ENCODE assay signal across 1 cellular context in the genomic region with DNA sequence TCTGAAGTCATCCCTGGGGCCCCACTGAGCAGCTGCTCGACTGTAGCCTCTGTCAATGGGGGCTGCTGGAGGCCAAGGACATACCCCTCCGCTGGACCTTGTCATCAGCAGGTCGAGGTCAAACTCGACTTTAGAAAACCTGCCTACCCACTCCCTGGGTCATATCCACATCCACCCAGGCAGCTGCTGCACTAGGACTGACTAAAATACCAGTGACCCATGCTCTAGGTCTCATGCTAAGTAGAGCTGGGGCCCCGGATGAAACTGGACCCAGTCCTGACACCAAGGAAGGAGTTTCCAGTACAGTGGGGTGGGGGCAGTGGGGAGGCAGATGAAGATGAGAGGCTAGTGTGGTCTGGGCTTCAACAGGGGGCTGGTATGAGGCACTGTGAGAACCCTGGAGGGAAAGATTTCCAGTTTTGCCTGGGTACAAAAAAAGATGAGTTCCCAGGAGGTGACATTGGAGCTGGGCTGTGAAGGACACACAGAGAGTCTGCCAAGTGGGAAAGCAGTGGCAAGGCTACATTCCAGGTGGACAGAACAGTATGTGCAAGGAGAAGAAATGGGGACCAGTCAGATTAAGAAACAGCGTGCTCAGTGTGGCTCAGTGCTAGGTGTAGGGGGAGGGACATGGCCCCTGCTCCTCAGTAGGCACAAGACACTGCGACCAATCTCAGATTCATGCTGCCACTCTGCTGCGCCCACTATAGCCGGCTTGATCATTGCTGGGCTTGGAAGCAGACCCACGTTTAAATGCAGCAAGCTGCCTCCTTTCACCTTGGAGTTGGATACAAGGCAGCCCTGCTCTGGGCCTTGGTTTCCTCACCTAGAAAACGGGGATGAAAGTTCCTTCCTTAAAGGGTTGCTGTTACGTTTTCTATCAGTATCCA.
TF ChIP-seq lines count a peak whose summit lies in the region.

No MANE protein-coding gene starts in this region.

TF ChIP-seq in HepG2, 621 proteins besides CTCF, POLR2A, EP300 and RAD21:
- TF ChIP-seq RARA (CRISPR knock-in tag; IDR thresholded peaks at IDR 0.05) (peak; percentile 51), POLR2G (IDR thresholded peaks at IDR 0.05; ENCODE audit: low read depth, low read length) (peak; percentile 62; the same call in 1 of the 2 replicates), GTF3A (CRISPR knock-in tag; conservative IDR thresholded peaks at IDR 0.05) (no peak), SALL1 (CRISPR knock-in tag; IDR thresholded peaks at IDR 0.05) (peak; percentile 28; the same call in 1 of the 2 replicates), NR2F6 (IDR thresholded peaks at IDR 0.05) (no peak), NR2F6 (CRISPR knock-in tag; IDR thresholded peaks at IDR 0.05) (peak; percentile 38; the same call in 1 of the 2 replicates), PRMT3 (CRISPR knock-in tag; IDR thresholded peaks at IDR 0.05; ENCODE audit: borderline replicate concordance, low read depth) (0 out of 2 replicates have a peak, but pooled peaks have one; percentile 52), RBM22 (optimal IDR thresholded peaks at IDR 0.05; ENCODE audit: low read length) (peak; percentile 86), HDAC1 (CRISPR knock-in tag; IDR thresholded peaks at IDR 0.05) (0 out of 2 replicates have a peak, but pooled peaks have one; percentile 14), GFI1 (CRISPR knock-in tag; IDR thresholded peaks at IDR 0.05; ENCODE audit: borderline replicate concordance) (no peak)
- TF ChIP-seq, protein P1, sequence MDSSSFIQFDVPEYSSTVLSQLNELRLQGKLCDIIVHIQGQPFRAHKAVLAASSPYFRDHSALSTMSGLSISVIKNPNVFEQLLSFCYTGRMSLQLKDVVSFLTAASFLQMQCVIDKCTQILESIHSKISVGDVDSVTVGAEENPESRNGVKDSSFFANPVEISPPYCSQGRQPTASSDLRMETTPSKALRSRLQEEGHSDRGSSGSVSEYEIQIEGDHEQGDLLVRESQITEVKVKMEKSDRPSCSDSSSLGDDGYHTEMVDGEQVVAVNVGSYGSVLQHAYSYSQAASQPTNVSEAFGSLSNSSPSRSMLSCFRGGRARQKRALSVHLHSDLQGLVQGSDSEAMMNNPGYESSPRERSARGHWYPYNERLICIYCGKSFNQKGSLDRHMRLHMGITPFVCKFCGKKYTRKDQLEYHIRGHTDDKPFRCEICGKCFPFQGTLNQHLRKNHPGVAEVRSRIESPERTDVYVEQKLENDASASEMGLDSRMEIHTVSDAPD (CRISPR knock-in tag; IDR thresholded peaks at IDR 0.05) = no peak
- TF ChIP-seq, protein P2, sequence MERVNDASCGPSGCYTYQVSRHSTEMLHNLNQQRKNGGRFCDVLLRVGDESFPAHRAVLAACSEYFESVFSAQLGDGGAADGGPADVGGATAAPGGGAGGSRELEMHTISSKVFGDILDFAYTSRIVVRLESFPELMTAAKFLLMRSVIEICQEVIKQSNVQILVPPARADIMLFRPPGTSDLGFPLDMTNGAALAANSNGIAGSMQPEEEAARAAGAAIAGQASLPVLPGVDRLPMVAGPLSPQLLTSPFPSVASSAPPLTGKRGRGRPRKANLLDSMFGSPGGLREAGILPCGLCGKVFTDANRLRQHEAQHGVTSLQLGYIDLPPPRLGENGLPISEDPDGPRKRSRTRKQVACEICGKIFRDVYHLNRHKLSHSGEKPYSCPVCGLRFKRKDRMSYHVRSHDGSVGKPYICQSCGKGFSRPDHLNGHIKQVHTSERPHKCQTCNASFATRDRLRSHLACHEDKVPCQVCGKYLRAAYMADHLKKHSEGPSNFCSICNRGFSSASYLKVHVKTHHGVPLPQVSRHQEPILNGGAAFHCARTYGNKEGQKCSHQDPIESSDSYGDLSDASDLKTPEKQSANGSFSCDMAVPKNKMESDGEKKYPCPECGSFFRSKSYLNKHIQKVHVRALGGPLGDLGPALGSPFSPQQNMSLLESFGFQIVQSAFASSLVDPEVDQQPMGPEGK (CRISPR knock-in tag; IDR thresholded peaks at IDR 0.05) = peak; percentile 23; the same call in 1 of the 2 replicates
- TF ChIP-seq, protein P3, sequence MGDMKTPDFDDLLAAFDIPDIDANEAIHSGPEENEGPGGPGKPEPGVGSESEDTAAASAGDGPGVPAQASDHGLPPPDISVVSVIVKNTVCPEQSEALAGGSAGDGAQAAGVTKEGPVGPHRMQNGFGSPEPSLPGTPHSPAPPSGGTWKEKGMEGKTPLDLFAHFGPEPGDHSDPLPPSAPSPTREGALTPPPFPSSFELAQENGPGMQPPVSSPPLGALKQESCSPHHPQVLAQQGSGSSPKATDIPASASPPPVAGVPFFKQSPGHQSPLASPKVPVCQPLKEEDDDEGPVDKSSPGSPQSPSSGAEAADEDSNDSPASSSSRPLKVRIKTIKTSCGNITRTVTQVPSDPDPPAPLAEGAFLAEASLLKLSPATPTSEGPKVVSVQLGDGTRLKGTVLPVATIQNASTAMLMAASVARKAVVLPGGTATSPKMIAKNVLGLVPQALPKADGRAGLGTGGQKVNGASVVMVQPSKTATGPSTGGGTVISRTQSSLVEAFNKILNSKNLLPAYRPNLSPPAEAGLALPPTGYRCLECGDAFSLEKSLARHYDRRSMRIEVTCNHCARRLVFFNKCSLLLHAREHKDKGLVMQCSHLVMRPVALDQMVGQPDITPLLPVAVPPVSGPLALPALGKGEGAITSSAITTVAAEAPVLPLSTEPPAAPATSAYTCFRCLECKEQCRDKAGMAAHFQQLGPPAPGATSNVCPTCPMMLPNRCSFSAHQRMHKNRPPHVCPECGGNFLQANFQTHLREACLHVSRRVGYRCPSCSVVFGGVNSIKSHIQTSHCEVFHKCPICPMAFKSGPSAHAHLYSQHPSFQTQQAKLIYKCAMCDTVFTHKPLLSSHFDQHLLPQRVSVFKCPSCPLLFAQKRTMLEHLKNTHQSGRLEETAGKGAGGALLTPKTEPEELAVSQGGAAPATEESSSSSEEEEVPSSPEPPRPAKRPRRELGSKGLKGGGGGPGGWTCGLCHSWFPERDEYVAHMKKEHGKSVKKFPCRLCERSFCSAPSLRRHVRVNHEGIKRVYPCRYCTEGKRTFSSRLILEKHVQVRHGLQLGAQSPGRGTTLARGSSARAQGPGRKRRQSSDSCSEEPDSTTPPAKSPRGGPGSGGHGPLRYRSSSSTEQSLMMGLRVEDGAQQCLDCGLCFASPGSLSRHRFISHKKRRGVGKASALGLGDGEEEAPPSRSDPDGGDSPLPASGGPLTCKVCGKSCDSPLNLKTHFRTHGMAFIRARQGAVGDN (CRISPR knock-in tag; IDR thresholded peaks at IDR 0.05) = peak; percentile 26; the same call in 1 of the 2 replicates
